In the genomic region with DNA sequence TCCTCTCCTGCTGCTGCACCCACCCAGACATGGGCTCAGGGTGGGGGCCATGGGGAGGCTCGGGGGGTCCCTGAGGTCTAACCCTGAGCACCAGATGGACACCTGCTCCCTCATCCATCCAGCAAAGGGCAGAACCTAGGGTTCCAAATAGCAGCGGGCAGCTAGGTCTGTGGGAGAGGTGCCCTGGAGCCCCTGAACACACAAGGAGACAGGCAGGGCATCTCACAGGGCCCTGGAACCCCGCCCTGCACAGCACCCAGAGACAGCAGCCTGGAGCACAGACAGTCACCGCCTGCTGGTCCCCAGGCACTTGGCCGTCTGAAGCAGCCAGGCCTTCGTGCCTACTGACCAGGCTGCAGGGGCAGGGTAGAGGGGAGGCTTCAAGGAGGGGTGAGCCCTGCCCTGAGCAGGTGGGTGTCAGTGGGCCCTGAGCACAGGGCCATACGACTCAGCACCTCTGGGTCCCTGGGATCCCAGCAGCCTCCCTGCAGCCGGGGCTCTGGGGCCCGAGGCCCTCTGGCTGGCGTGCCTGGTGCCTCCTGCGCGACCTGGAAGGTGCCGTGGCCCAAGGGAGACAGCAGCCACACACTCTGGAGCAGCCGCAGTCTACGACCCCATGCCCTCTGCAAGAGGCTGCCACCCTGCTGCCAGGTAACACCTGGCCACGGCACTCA, we compare ENCODE assay signal across 1 cellular context.
TF ChIP-seq lines count a peak whose summit lies in the region.

No MANE protein-coding gene starts in this region.

TF ChIP-seq in A549, 52 proteins besides CTCF, POLR2A, EP300 and RAD21 (continued from another document):
- TF ChIP-seq, protein P1, sequence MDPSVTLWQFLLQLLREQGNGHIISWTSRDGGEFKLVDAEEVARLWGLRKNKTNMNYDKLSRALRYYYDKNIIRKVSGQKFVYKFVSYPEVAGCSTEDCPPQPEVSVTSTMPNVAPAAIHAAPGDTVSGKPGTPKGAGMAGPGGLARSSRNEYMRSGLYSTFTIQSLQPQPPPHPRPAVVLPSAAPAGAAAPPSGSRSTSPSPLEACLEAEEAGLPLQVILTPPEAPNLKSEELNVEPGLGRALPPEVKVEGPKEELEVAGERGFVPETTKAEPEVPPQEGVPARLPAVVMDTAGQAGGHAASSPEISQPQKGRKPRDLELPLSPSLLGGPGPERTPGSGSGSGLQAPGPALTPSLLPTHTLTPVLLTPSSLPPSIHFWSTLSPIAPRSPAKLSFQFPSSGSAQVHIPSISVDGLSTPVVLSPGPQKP (IDR thresholded peaks at IDR 0.05; ENCODE audit: low read depth, low read length) = no peak
- no peak for TF ChIP-seq ZC3H11A (IDR thresholded peaks at IDR 0.05)
- TF ChIP-seq BHLHE40 (IDR thresholded peaks at IDR 0.05; ENCODE audit: low read depth, low read length) = no peak
- no peak for TF ChIP-seq MYC (IDR thresholded peaks at IDR 0.05; ENCODE audit: borderline replicate concordance, low read length)
- TF ChIP-seq, protein P2, sequence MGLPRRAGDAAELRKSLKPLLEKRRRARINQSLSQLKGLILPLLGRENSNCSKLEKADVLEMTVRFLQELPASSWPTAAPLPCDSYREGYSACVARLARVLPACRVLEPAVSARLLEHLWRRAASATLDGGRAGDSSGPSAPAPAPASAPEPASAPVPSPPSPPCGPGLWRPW (IDR thresholded peaks at IDR 0.05) = no peak
- no peak for TF ChIP-seq NFE2L2 (conservative IDR thresholded peaks at IDR 0.05; ENCODE audit: low read length)
TF ChIP-seq in A549: peak in this region for 0.
